In the genomic region with DNA sequence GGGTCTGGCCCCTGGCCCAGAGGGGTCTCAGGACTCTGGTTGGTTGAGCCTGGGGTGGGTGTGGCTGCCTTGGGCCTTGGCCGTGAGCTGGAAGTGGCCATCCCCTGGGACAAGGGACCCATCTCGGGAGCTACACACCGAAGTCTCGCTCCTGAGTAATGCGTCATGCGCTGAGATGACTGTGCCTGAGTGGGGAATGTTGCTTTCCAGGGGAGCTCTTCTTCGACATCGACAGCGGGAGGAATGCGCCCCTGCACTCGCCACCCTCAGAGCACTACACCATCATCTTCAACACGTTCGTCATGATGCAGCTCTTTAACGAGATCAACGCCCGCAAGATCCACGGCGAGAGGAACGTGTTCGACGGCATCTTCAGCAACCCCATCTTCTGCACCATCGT, we compare ENCODE assay signal across 20 cellular contexts.
A peak's percentile ranks its signal among the peaks of the same experiment; 100 is the strongest.
DNase-seq lines count a peak whose midpoint lies in the region; ATAC-seq and TF ChIP-seq lines count a peak whose summit lies in the region.
"Had no signal": no experiment of that assay in that cellular context is flagged by ENCODE, and none has a peak within 500 bp of the region (broad histone marks: within the 10 kb centered on the region; RNA-seq: fewer than 3 reads in every experiment).

No MANE protein-coding gene starts in this region.

- peak overlapping the region; percentile 57 to 84 (median 72) for H3K4me2 ChIP-seq in BLaER1 treated with 17β-estradiol and CSF1 and Interleukin-3, amounts not matched to agents 10 nM and 100 nM
- H3K4me2 ChIP-seq: A549, GM23338 had no signal

- intact Hi-C loops in head of caudate nucleus (cut with DNase I), result no loop called here

- TF ChIP-seq POLR2A in NB4 (IDR thresholded peaks at IDR 0.05; ENCODE audit: extremely low read depth, insufficient read length), result no peak

- no peak for ATAC-seq in effector memory CD8-positive, alpha-beta T cell (replicated peaks)
- no peak for ATAC-seq in HG03039 (IDR thresholded peaks at IDR 0.05; ENCODE audit: unreplicated experiment)
- ATAC-seq: A549; CD8-positive, alpha-beta T cell; GM12878; GM23338; HCT116 had no signal

- H3K36me3 ChIP-seq in BLaER1 treated with 17β-estradiol and CSF1 and Interleukin-3, amounts not matched to agents 10 nM and 100 nM, result no peaks in the 10 kb centered on the region
- H3K36me3 ChIP-seq: BE2C had no signal

- no peak overlapping the region for H3K27ac Mint-ChIP-seq in effector memory CD8-positive, alpha-beta T cell
- H3K27ac Mint-ChIP-seq: CD4-positive, CD25-positive, alpha-beta regulatory T cell; CD8-positive, alpha-beta T cell; GM23338; H9 had no signal

- H3K4me3 ChIP-seq in BLaER1 treated with 17β-estradiol and CSF1 and Interleukin-3, amounts not matched to agents 10 nM and 100 nM, result peak overlapping the region in 3 of 10 experiments; percentile 28 to 31 (median 28); a peak in 3 of 20 replicates
- H3K4me3 ChIP-seq in NB4 (ENCODE audit: low read depth, low read length), result peak overlapping the region; percentile 1
- H3K4me3 ChIP-seq: A549, GM12878, GM23338 had no signal

- no peaks in the 10 kb centered on the region for H3K4me1 Mint-ChIP-seq in effector memory CD8-positive, alpha-beta T cell (ENCODE audit: low read depth in 2 of 2)
- H3K4me1 Mint-ChIP-seq: CD4-positive, CD25-positive, alpha-beta regulatory T cell; GM23338; H9 had no signal

- no peaks in the 10 kb centered on the region for H3K9me3 ChIP-seq in BLaER1 treated with 17β-estradiol and CSF1 and Interleukin-3, amounts not matched to agents 10 nM and 100 nM (replicated peaks in 1 of 11)
- H3K9me3 ChIP-seq: A549, BE2C, Caco-2 had no signal

- H3K27me3 Mint-ChIP-seq in effector memory CD8-positive, alpha-beta T cell, result peaks cover 0 to 11% of the 10 kb centered on the region in 2 donors
- H3K27me3 Mint-ChIP-seq: CD4-positive, CD25-positive, alpha-beta regulatory T cell had no signal

- H4K20me1 ChIP-seq in BLaER1 treated with 17β-estradiol and CSF1 and Interleukin-3, amounts not matched to agents 10 nM and 100 nM, result peaks cover 0 to 31% (median 0%) of the 10 kb centered on the region in 11 experiments; a peak in 6 of 22 replicates

- H3K9ac ChIP-seq in BLaER1 treated with 17β-estradiol and CSF1 and Interleukin-3, amounts not matched to agents 10 nM and 100 nM, result peak overlapping the region in 9 of 11 experiments; percentile 9 to 55 (median 44); a peak in 10 of 22 replicates

- no peak for DNase-seq in NB4 (ENCODE audit: low read depth)
- peak in 25 of 42 donors; percentile 22 to 77 (median 47) for DNase-seq in head of caudate nucleus
- no peak for DNase-seq in effector memory CD8-positive, alpha-beta T cell
- DNase-seq in activated gamma-delta T cell treated with Interleukin-2 at 50 U/mL for 16 hours, result no peak
- DNase-seq in GDM1 (lab: John Stamatoyannopoulos, UW), result no peak
- DNase-seq: 8988T; ACHN; BE2C; Caco-2; CD4-positive, CD25-positive, alpha-beta regulatory T cell; CD8-positive, alpha-beta T cell; DMS153; H9 had no signal

- peaks cover 13 to 100% (median 89%) of the 10 kb centered on the region in 11 experiments; a peak in 20 of 22 replicates for H3K27me3 ChIP-seq in BLaER1 treated with 17β-estradiol and CSF1 and Interleukin-3, amounts not matched to agents 10 nM and 100 nM
- H3K27me3 ChIP-seq: BE2C had no signal

- H3K9me3 Mint-ChIP-seq in effector memory CD8-positive, alpha-beta T cell, result no peaks in the 10 kb centered on the region
- H3K9me3 Mint-ChIP-seq: CD4-positive, CD25-positive, alpha-beta regulatory T cell; CD8-positive, alpha-beta T cell; GM23338 had no signal

- H3K4me3 Mint-ChIP-seq in effector memory CD8-positive, alpha-beta T cell, result no peak overlapping the region
- H3K4me3 Mint-ChIP-seq: CD4-positive, CD25-positive, alpha-beta regulatory T cell; CD8-positive, alpha-beta T cell; GM23338; H9 had no signal

- H3K4me1 ChIP-seq in BLaER1 treated with 17β-estradiol and CSF1 and Interleukin-3, amounts not matched to agents 10 nM and 100 nM, result peaks cover 74 to 99% (median 95%) of the 10 kb centered on the region in 10 experiments
- H3K4me1 ChIP-seq: A549, Caco-2 had no signal

- H3K36me3 Mint-ChIP-seq in effector memory CD8-positive, alpha-beta T cell (ENCODE audit: insufficient read depth), result no peaks in the 10 kb centered on the region
- H3K36me3 Mint-ChIP-seq: CD4-positive, CD25-positive, alpha-beta regulatory T cell; CD8-positive, alpha-beta T cell had no signal

- peak overlapping the region in 10 of 11 experiments; percentile 15 to 68 (median 60); a peak in 16 of 22 replicates for H3K27ac ChIP-seq in BLaER1 treated with 17β-estradiol and CSF1 and Interleukin-3, amounts not matched to agents 10 nM and 100 nM
- H3K27ac ChIP-seq: A549, C4-2B had no signal

- TF ChIP-seq CTCF in NB4 (IDR thresholded peaks at IDR 0.05; ENCODE audit: low read depth, low read length), result no peak

Comparison
In these comparisons a context has a peak if more than half of its experiments do, and no peak if none do; other contexts are left out.
1. DNase-seq: peak in head of caudate nucleus (25 of 42); none in NB4 (single experiment), effector memory CD8-positive, alpha-beta T cell (0 of 3), activated gamma-delta T cell treated with Interleukin-2 at 50 U/mL for 16 hours (single experiment) and GDM1 (single experiment).